Comparison of ENCODE assay signal across 28 cellular contexts in genomic region chr19:31658993-31659896, GRCh38.
"Had no signal": no experiment of that assay in that cellular context is flagged by ENCODE, and none has a peak within 500 bp of the region (broad histone marks: within the 10 kb centered on the region; RNA-seq: fewer than 3 reads in every experiment).

No MANE protein-coding gene starts in this region.

- H3K27ac ChIP-seq: dorsolateral prefrontal cortex, epithelial cell of prostate, heart right ventricle, left lung, neural progenitor cell, psoas muscle, sigmoid colon, skin epidermis, suprapubic skin, transverse colon, upper lobe of right lung, uterus had no signal

- H3K4me3 ChIP-seq: dorsolateral prefrontal cortex, heart right ventricle, left lung, neural progenitor cell, psoas muscle, sigmoid colon, skin epidermis, suprapubic skin, transverse colon, upper lobe of right lung, uterus had no signal

- H3K4me1 ChIP-seq: heart right ventricle, left lung, neural progenitor cell, psoas muscle, sigmoid colon, suprapubic skin, transverse colon, upper lobe of right lung, uterus had no signal

- H3K27me3 ChIP-seq: neural progenitor cell, sigmoid colon, suprapubic skin, transverse colon, upper lobe of right lung, uterus had no signal

- H3K4me2 ChIP-seq: neural progenitor cell had no signal

- DNase-seq: dorsolateral prefrontal cortex; effector CD8-positive, alpha-beta T cell; endodermal cell; foreskin melanocyte; glutamatergic neuron; heart right ventricle; hippocampal formation; left cardiac atrium; left lung; mesendoderm; naive thymus-derived CD4-positive, alpha-beta T cell; psoas muscle; right cardiac atrium; sigmoid colon; stimulated activated CD4-positive, alpha-beta T cell treated with anti-CD3 and anti-CD28 coated beads, Interleukin-15, amount 100 ng/mL, for 24 hours; stimulated activated CD4-positive, alpha-beta T cell treated with anti-CD3 and anti-CD28 coated beads, Interleukin-2, amount 100 ng/mL, for 48 hours; stimulated activated naive CD4-positive, alpha-beta T cell; stimulated activated naive CD8-positive, alpha-beta T cell treated with anti-CD3 and anti-CD28 coated beads, Interleukin-15, amount 100 ng/mL, for 72 hours; transverse colon; upper lobe of right lung; uterus had no signal

- H3K9ac ChIP-seq: neural progenitor cell had no signal

- FAIRE-seq: colon, islet of Langerhans had no signal

- H3K36me3 ChIP-seq: heart right ventricle, left lung, neural progenitor cell, sigmoid colon, suprapubic skin, transverse colon, upper lobe of right lung, uterus had no signal

- ATAC-seq: esophagus mucosa; heart right ventricle; left cardiac atrium; left lung; naive thymus-derived CD4-positive, alpha-beta T cell; psoas muscle; right cardiac atrium; stimulated activated naive CD8-positive, alpha-beta T cell treated with anti-CD3 and anti-CD28 coated beads, Interleukin-15, amount 100 ng/mL, for 72 hours; upper lobe of right lung had no signal

- H3K9me3 ChIP-seq: heart right ventricle, left lung, psoas muscle, sigmoid colon, suprapubic skin, transverse colon, upper lobe of right lung, uterus had no signal

- H2AFZ ChIP-seq: neural progenitor cell had no signal
